In genomic region chr1:112825075-112825474, GRCh38 we compare ENCODE assay signal across 7 cellular contexts.
A peak's percentile ranks its signal among the peaks of the same experiment; 100 is the strongest.
DNase-seq lines count a peak whose midpoint lies in the region; ATAC-seq, FAIRE-seq and TF ChIP-seq lines count a peak whose summit lies in the region.
"Not testable (repeated sequence)": the region's sequence is repeated elsewhere in the genome, so short reads cannot be mapped to it uniquely, and the experiment has no call there.

No MANE protein-coding gene starts in this region.

- H2BK5ac ChIP-seq in H9 (ENCODE audit: insufficient read length, low read length): not testable (repeated sequence)
- H2BK5ac ChIP-seq in H1 (ENCODE audit: low read depth, low read length): peak overlapping the region; percentile 87; the same call in 1 of the 2 replicates

- H2AK5ac ChIP-seq in H9 (ENCODE audit: insufficient read length, low read length); H1 (ENCODE audit: low read depth, low read length): not testable (repeated sequence)

- H3K27ac Mint-ChIP-seq in Caco-2 (ENCODE audit: unreplicated experiment): peak overlapping the region; percentile 87
- H3K27ac Mint-ChIP-seq in H9: peak overlapping the region; percentile 89 to 93 (median 92)

- not testable (repeated sequence) for H3K36me3 ChIP-seq in Caco-2 (ENCODE audit: control insufficient read depth, insufficient read depth, low read length); RWPE2 (ENCODE audit: low read depth); iPS DF 6.9 (ENCODE audit: control insufficient read depth, insufficient read depth, low read length)
- H3K36me3 ChIP-seq in H1 (ENCODE audit: control insufficient read depth in 2 of 4, insufficient read depth in 4 of 4, low read length in 3 of 4): peaks cover 0 to 13% (median 0%) of the 10 kb centered on the region in 4 experiments; a peak in 2 of 8 replicates
- peaks cover 21% of the 10 kb centered on the region; the same call in 1 of the 2 replicates for H3K36me3 ChIP-seq in iPS-20b (ENCODE audit: insufficient read depth, low read depth, low read length)

- peak overlapping the region; percentile 57 for H3K27ac ChIP-seq in H9 (ENCODE audit: insufficient read length, low read depth, low read length)
- H3K27ac ChIP-seq in RWPE2 (ENCODE audit: poor library complexity, severe bottlenecking); H1 (ENCODE audit: low read depth, low read length): not testable (repeated sequence)
- peak overlapping the region; percentile 72 for H3K27ac ChIP-seq in iPS DF 6.9 (ENCODE audit: low read length)
- peak overlapping the region; percentile 36 for H3K27ac ChIP-seq in iPS-20b (ENCODE audit: low read length)

- not testable (repeated sequence) for H3K9me3 Mint-ChIP-seq in Caco-2 (ENCODE audit: unreplicated experiment)
- H3K9me3 Mint-ChIP-seq in H9: peaks cover 12 to 20% of the 10 kb centered on the region in 2 experiments

- H3K4me3 Mint-ChIP-seq in Caco-2 (ENCODE audit: unreplicated experiment): peak overlapping the region; percentile 45
- peak overlapping the region; percentile 58 to 64; a peak in 4 of 5 replicates for H3K4me3 Mint-ChIP-seq in H9

- not testable (repeated sequence) for H3K56ac ChIP-seq in H9 (ENCODE audit: insufficient read length, low read depth, low read length); H1 (replicated peaks; ENCODE audit: insufficient read length, low read depth, low read length)

- not testable (repeated sequence) for H2BK12ac ChIP-seq in H9 (ENCODE audit: insufficient read length, low read depth, low read length)
- 0 out of 2 replicates have a peak overlapping the region, but pooled peaks have one; percentile 43 for H2BK12ac ChIP-seq in H1 (ENCODE audit: low read depth, low read length)

- H2BK120ac ChIP-seq in H9 (ENCODE audit: low read depth, low read length, poor library complexity, severe bottlenecking): not testable (repeated sequence)
- H2BK120ac ChIP-seq in H1 (replicated peaks; ENCODE audit: low read depth, low read length): peak overlapping the region; percentile 83

- not testable (repeated sequence) for TF ChIP-seq POLR2A in H1 (IDR thresholded peaks at IDR 0.05; ENCODE audit: control extremely low read depth in 1 of 2, low read depth in 2 of 2, low read length in 2 of 2)

- not testable (repeated sequence) for DNase-seq in Caco-2; H9; RWPE2 (ENCODE audit: low spot score); H1 (ENCODE audit: low read depth in 1 of 2, low spot score in 2 of 2); iPS DF 6.9 (ENCODE audit: low read depth, low spot score)
- DNase-seq in posterior vena cava (ENCODE audit: low spot score): peak; percentile 26

- H3K23ac ChIP-seq in H9 (ENCODE audit: insufficient read length, low read depth, low read length); H1 (ENCODE audit: insufficient read length): not testable (repeated sequence)

- not testable (repeated sequence) for H3K9ac ChIP-seq in H9 (ENCODE audit: extremely low read depth, insufficient read length, low read length); H1 (replicated peaks in 1 of 4; ENCODE audit: extremely low read depth in 1 of 4, low read depth in 3 of 4, low read length in 3 of 4)
- 0 out of 2 replicates have a peak overlapping the region, but pooled peaks have one; percentile 6 for H3K9ac ChIP-seq in iPS-20b (ENCODE audit: low read depth, low read length)

- BruUV-seq in Caco-2 (replicated peaks; lab: Mats Ljungman, UMichigan): not testable (repeated sequence)

- H4K20me1 ChIP-seq in H9 (ENCODE audit: control insufficient read depth, insufficient read depth, insufficient read length); H1 (replicated peaks in 1 of 2; ENCODE audit: control insufficient read depth in 1 of 2, insufficient read depth in 2 of 2, low read length in 2 of 2): not testable (repeated sequence)

- H3K79me2 ChIP-seq in H9 (ENCODE audit: insufficient read depth, low read length); H1 (ENCODE audit: control insufficient read depth in 1 of 2, insufficient read depth in 2 of 2, low read length in 2 of 2): not testable (repeated sequence)

- H3K4me1 Mint-ChIP-seq in Caco-2 (ENCODE audit: low read depth, unreplicated experiment) (peaks cover 34% of the 10 kb centered on the region), H9 (peaks cover 50 to 53% of the 10 kb centered on the region in 2 experiments)

- not testable (repeated sequence) for H3K27me3 Mint-ChIP-seq in Caco-2 (ENCODE audit: insufficient read depth, unreplicated experiment); H9 (ENCODE audit: low read depth)

- H3K9me3 ChIP-seq in Caco-2; H9 (ENCODE audit: control insufficient read depth, low read depth, low read length); RWPE2 (ENCODE audit: severe bottlenecking); H1 (ENCODE audit: insufficient read depth in 2 of 2, low read depth in 1 of 2, low read length in 1 of 2); iPS DF 6.9 (ENCODE audit: control insufficient read depth, insufficient read depth, low read length); iPS-20b (ENCODE audit: insufficient read depth, low read depth, low read length): not testable (repeated sequence)

- H3K4me3 ChIP-seq in Caco-2 (ENCODE audit: low read depth, low read length); RWPE2 (ENCODE audit: severe bottlenecking); iPS DF 6.9 (ENCODE audit: low read length): not testable (repeated sequence)
- peak overlapping the region in 1 of 4 experiments; percentile 38; a peak in 1 of 8 replicates for H3K4me3 ChIP-seq in H1 (ENCODE audit: extremely low read depth in 1 of 4, insufficient read depth in 2 of 4, low read depth in 3 of 4, low read length in 4 of 4)
- H3K4me3 ChIP-seq in iPS-20b (ENCODE audit: low read length): peak overlapping the region; percentile 55

- H3K27me3 ChIP-seq in Caco-2 (replicated peaks; ENCODE audit: control insufficient read depth, insufficient read depth, low read length); H9 (ENCODE audit: insufficient read depth, low read length); RWPE2 (ENCODE audit: insufficient read depth, poor library complexity, severe bottlenecking); H1 (replicated peaks in 1 of 4; ENCODE audit: control insufficient read depth in 3 of 4, extremely low read depth in 1 of 4, insufficient read depth in 3 of 4, low read length in 3 of 4); iPS DF 6.9 (ENCODE audit: control insufficient read depth, insufficient read depth, low read length); iPS-20b (ENCODE audit: insufficient read depth, low read length): not testable (repeated sequence)

- not testable (repeated sequence) for H4K8ac ChIP-seq in H9 (replicated peaks; ENCODE audit: insufficient read length, low read depth, low read length); H1 (ENCODE audit: extremely low read depth, insufficient read depth, low read length)

- not testable (repeated sequence) for H4K91ac ChIP-seq in H9 (ENCODE audit: insufficient read length, low read depth, low read length)
- H4K91ac ChIP-seq in H1 (replicated peaks; ENCODE audit: insufficient read length, low read length): peak overlapping the region; percentile 11

- H3K18ac ChIP-seq in H9 (ENCODE audit: insufficient read length, low read depth, low read length): not testable (repeated sequence)
- peak overlapping the region; percentile 62 for H3K18ac ChIP-seq in H1 (ENCODE audit: extremely low read depth, low read length)

- not testable (repeated sequence) for H3T11ph ChIP-seq in H9 (ENCODE audit: low read length)

- FAIRE-seq in H1 (lab: Jason Lieb, UNC): not testable (repeated sequence)

- TF ChIP-seq EP300 in H1 (IDR thresholded peaks at IDR 0.05; ENCODE audit: borderline replicate concordance in 1 of 2, low read depth in 2 of 2, low read length in 2 of 2): not testable (repeated sequence)

- peak; percentile 58; the same call in 2 of the 3 replicates for ATAC-seq in RWPE2 (ENCODE audit: low read depth)

- TF ChIP-seq RAD21 in H1 (IDR thresholded peaks at IDR 0.05 in 1 of 2, conservative IDR thresholded peaks at IDR 0.05 in 1 of 2; ENCODE audit: low read depth in 2 of 2, low read length in 2 of 2): not testable (repeated sequence)

- no CpG with 5 or more reads among the region's 6 CpGs for WGBS in H9 (ENCODE audit: extremely low coverage, insufficient read length, low lambda C conversion rate)
- 86% methylated on average over 6 of the region's 6 CpGs; no CpG with 5 or more reads in 1 of the 2 experiments for WGBS in H1 (ENCODE audit: extremely low coverage in 1 of 2, insufficient coverage in 1 of 2, insufficient read length in 1 of 2, insufficient replicate concordance in 2 of 2, low coverage in 1 of 2, low lambda C conversion rate in 2 of 2, missing lambda C conversion rate in 1 of 2), 2 experiments
- no CpG with 5 or more reads among the region's 6 CpGs for WGBS in iPS DF 6.9 (ENCODE audit: insufficient coverage, insufficient read length)

- H3K14ac ChIP-seq in H9 (ENCODE audit: insufficient read depth, low read length); H1 (ENCODE audit: insufficient read length): not testable (repeated sequence)

- H2BK15ac ChIP-seq in H9 (ENCODE audit: low read depth, low read length); H1 (ENCODE audit: low read length): not testable (repeated sequence)

- TF ChIP-seq CTCF in Caco-2 (IDR thresholded peaks at IDR 0.05; ENCODE audit: insufficient read depth in 1 of 2, low read depth in 1 of 2, low read length in 1 of 2, severe bottlenecking in 1 of 2, unreplicated experiment in 1 of 2); H9 (conservative IDR thresholded peaks at IDR 0.05); RWPE2 (IDR thresholded peaks at IDR 0.05; ENCODE audit: poor library complexity, severe bottlenecking); H1 (IDR thresholded peaks at IDR 0.05; ENCODE audit: control extremely low read depth in 1 of 3, insufficient read depth in 1 of 3, low read depth in 1 of 3, low read length in 3 of 3): not testable (repeated sequence)

- not testable (repeated sequence) for H3K4ac ChIP-seq in H9 (ENCODE audit: low read depth, low read length); H1 (replicated peaks; ENCODE audit: insufficient read length, low read depth, low read length)

- intact Hi-C loops in Caco-2 (cut with micrococcal nuclease; ENCODE audit: unreplicated experiment); posterior vena cava (cut with DNase I): not testable (repeated sequence)

- H2AFZ ChIP-seq in H9 (ENCODE audit: low read length); H1 (ENCODE audit: low read length): not testable (repeated sequence)

- H3K23me2 ChIP-seq in H9 (ENCODE audit: insufficient read length, low read depth, low read length, poor library complexity, severe bottlenecking); H1 (ENCODE audit: low read depth, low read length): not testable (repeated sequence)

- POLR2A ChIA-PET in Caco-2 (lab: Charles Lee): not testable (repeated sequence)
- POLR2A ChIA-PET in H1 (lab: Charles Lee; ENCODE audit: partially characterized antibody): interaction anchor here (0.9 kb wide), 1 partner anchor 15 kb away, joined by 4 read pairs; no protein-coding TSS in a partner anchor

- H3K79me1 ChIP-seq in H9 (ENCODE audit: insufficient read depth, low read depth, low read length, poor library complexity, severe bottlenecking); H1 (ENCODE audit: low read depth, low read length): not testable (repeated sequence)

- not testable (repeated sequence) for H2BK20ac ChIP-seq in H9 (ENCODE audit: low read depth, low read length, poor library complexity, severe bottlenecking); H1 (ENCODE audit: low read length)

- CTCF ChIA-PET in Caco-2 (lab: Charles Lee); H1 (lab: Charles Lee; ENCODE audit: partially characterized antibody): not testable (repeated sequence)

- H3K4me2 ChIP-seq in H9 (ENCODE audit: insufficient read depth, insufficient read length, low read length) (peak overlapping the region; percentile 53), H1 (ENCODE audit: insufficient read depth in 1 of 2, low read depth in 2 of 2, low read length in 2 of 2) (peak overlapping the region; percentile 51 to 58)

- not testable (repeated sequence) for H4K5ac ChIP-seq in H9 (ENCODE audit: insufficient read length, low read depth, low read length); H1 (ENCODE audit: insufficient read length, low read depth, low read length)

- not testable (repeated sequence) for H3K36me3 Mint-ChIP-seq in Caco-2 (ENCODE audit: insufficient read depth, unreplicated experiment)
- peaks cover 14 to 23% (median 19%) of the 10 kb centered on the region in 3 experiments for H3K36me3 Mint-ChIP-seq in H9 (ENCODE audit: insufficient read depth in 1 of 3, low read depth in 3 of 3)

- H3K4me1 ChIP-seq in Caco-2 (peaks cover 33% of the 10 kb centered on the region), H1 (replicated peaks in 1 of 4; ENCODE audit: control insufficient read depth in 3 of 4, insufficient read depth in 4 of 4, low read length in 3 of 4) (peaks cover 9 to 35% (median 18%) of the 10 kb centered on the region in 4 experiments), iPS-20b (ENCODE audit: insufficient read depth, low read length) (peaks cover 40% of the 10 kb centered on the region)
- H3K4me1 ChIP-seq in H9 (ENCODE audit: insufficient read depth, low read length); RWPE2 (ENCODE audit: insufficient read depth, poor library complexity, severe bottlenecking); iPS DF 6.9 (ENCODE audit: control insufficient read depth, insufficient read depth, low read length): not testable (repeated sequence)
